Comparison of ENCODE assay signal across 8 cellular contexts in genomic region chr1:148402152-148403084, GRCh38.
DNase-seq lines count a peak whose midpoint lies in the region; ATAC-seq, FAIRE-seq and TF ChIP-seq lines count a peak whose summit lies in the region.
"Not testable (repeated sequence)": the region's sequence is repeated elsewhere in the genome, so short reads cannot be mapped to it uniquely, and the experiment has no call there.

No MANE protein-coding gene starts in this region.

- H3K9me3 ChIP-seq in A673 (ENCODE audit: low read depth, low read length, poor library complexity, severe bottlenecking); kidney (ENCODE audit: control insufficient read depth in 1 of 2, low read length in 2 of 2): not testable (repeated sequence)

- H3K9ac ChIP-seq in kidney (ENCODE audit: low read length in 2 of 2), result peak overlapping the region; percentile 65 to 75

- peaks cover 14% of the 10 kb centered on the region for H3K4me1 Mint-ChIP-seq in activated CD4-positive, alpha-beta T cell treated with anti-CD3 and anti-CD28 coated beads, Interleukin-2, amount 10 ng/mL, durations not matched to agents 24 days and 14 days
- peaks cover 19% of the 10 kb centered on the region for H3K4me1 Mint-ChIP-seq in chondrocyte (ENCODE audit: low read depth)

- FAIRE-seq in kidney (lab: Jason Lieb, UNC), result not testable (repeated sequence)

- DNase-seq in A673 (ENCODE audit: low spot score) (peak; percentile 87), NCI-H526 treated with DMSO at 0.1 percent for 48 hours (lab: John Stamatoyannopoulos, UW) (peak; percentile 87), kidney (peak; percentile 95)
- DNase-seq in activated CD4-positive, alpha-beta T cell treated with anti-CD3 and anti-CD28 coated beads, Interleukin-2, amount 10 ng/mL, durations not matched to agents 24 days and 14 days, result peak; percentile 95
- not testable (repeated sequence) for DNase-seq in chondrocyte (ENCODE audit: low spot score)

- H3K27ac ChIP-seq in A673 (ENCODE audit: low read depth, low read length, poor library complexity, severe bottlenecking) (peak overlapping the region; percentile 64), kidney (ENCODE audit: low read depth in 2 of 2, low read length in 2 of 2) (peak overlapping the region in 1 of 2 donors; percentile 54), skin epidermis (peak overlapping the region; percentile 16 to 90 (median 72))

- H3K27ac Mint-ChIP-seq in activated CD4-positive, alpha-beta T cell treated with anti-CD3 and anti-CD28 coated beads, Interleukin-2, amount 10 ng/mL, durations not matched to agents 24 days and 14 days, result peak overlapping the region; percentile 93
- peak overlapping the region; percentile 99 for H3K27ac Mint-ChIP-seq in chondrocyte (ENCODE audit: unreplicated experiment)

- TF ChIP-seq CTCF in A673 (conservative IDR thresholded peaks at IDR 0.05; ENCODE audit: low read depth, low read length); chondrocyte (IDR thresholded peaks at IDR 0.05); kidney (IDR thresholded peaks at IDR 0.05; ENCODE audit: borderline replicate concordance, extremely low read depth, insufficient read depth): not testable (repeated sequence)

- not testable (repeated sequence) for H3K36me3 ChIP-seq in A673 (ENCODE audit: insufficient read depth, low read length, poor library complexity, severe bottlenecking); kidney (ENCODE audit: control insufficient read depth in 1 of 2, insufficient read depth in 2 of 2, low read length in 2 of 2)

- H3K4me3 ChIP-seq in A673 (ENCODE audit: low read depth, low read length, poor library complexity, severe bottlenecking) (peak overlapping the region; percentile 53), kidney (ENCODE audit: low read length in 2 of 2) (peak overlapping the region; percentile 66 to 74), skin epidermis (peak overlapping the region; percentile 35 to 52 (median 42))

- intact Hi-C loops in A673 (cut with micrococcal nuclease; ENCODE audit: unreplicated experiment), result loop anchor here (10.0 kb wide), 1 partner anchor 58 kb away; no protein-coding TSS in a partner anchor
- intact Hi-C loops in activated CD4-positive, alpha-beta T cell treated with anti-CD3 and anti-CD28 coated beads, Interleukin-2, amount 10 ng/mL, durations not matched to agents 24 days and 14 days (cut with micrococcal nuclease); kidney (cut with DNase I): not testable (repeated sequence)

- peak overlapping the region; percentile 88 for H3K4me3 Mint-ChIP-seq in activated CD4-positive, alpha-beta T cell treated with anti-CD3 and anti-CD28 coated beads, Interleukin-2, amount 10 ng/mL, durations not matched to agents 24 days and 14 days
- H3K4me3 Mint-ChIP-seq in chondrocyte (ENCODE audit: unreplicated experiment), result peak overlapping the region; percentile 92

- POLR2A ChIA-PET in A673 (lab: Charles Lee; ENCODE audit: low non-redundant PET), result interaction anchor here (0.6 kb wide), 1 partner anchor 364 kb away, joined by 3 read pairs; no protein-coding TSS in a partner anchor

- H3K36me3 Mint-ChIP-seq in activated CD4-positive, alpha-beta T cell treated with anti-CD3 and anti-CD28 coated beads, Interleukin-2, amount 10 ng/mL, durations not matched to agents 24 days and 14 days (ENCODE audit: low read depth); chondrocyte (ENCODE audit: low read depth): not testable (repeated sequence)

- CTCF ChIA-PET in A673 (lab: Charles Lee), result not testable (repeated sequence)

- not testable (repeated sequence) for H3K4me1 ChIP-seq in A673 (ENCODE audit: insufficient read depth, low read length, poor library complexity, severe bottlenecking); kidney (ENCODE audit: control insufficient read depth in 1 of 2, insufficient read depth in 1 of 2, low read depth in 1 of 2, low read length in 2 of 2)

- H3K9me3 Mint-ChIP-seq in activated CD4-positive, alpha-beta T cell treated with anti-CD3 and anti-CD28 coated beads, Interleukin-2, amount 10 ng/mL, durations not matched to agents 24 days and 14 days; chondrocyte (ENCODE audit: low read depth): not testable (repeated sequence)

- BruUV-seq in A673 (replicated peaks; lab: Mats Ljungman, UMichigan), result TSS peak; percentile 93

- not testable (repeated sequence) for H3K27me3 ChIP-seq in A673 (replicated peaks; ENCODE audit: insufficient read depth, low read depth, low read length, poor library complexity)

- ATAC-seq in GM18907 (IDR thresholded peaks at IDR 0.05; ENCODE audit: unreplicated experiment) (peak; percentile 92), HG03064 (IDR thresholded peaks at IDR 0.05; ENCODE audit: low read depth, unreplicated experiment) (peak; percentile 75)

- H3K27me3 Mint-ChIP-seq in activated CD4-positive, alpha-beta T cell treated with anti-CD3 and anti-CD28 coated beads, Interleukin-2, amount 10 ng/mL, durations not matched to agents 24 days and 14 days; chondrocyte (ENCODE audit: low read depth): not testable (repeated sequence)
